Comparison of ENCODE assay signal across 8 cellular contexts in genomic region chr18:24427484-24427883, GRCh38. TPM values are rescaled to one million over a fixed set of nuclear protein-coding genes. Genes with fewer than 3 reads are reported as not detected.
DNase-seq lines count a peak whose midpoint lies in the region; ATAC-seq and TF ChIP-seq lines count a peak whose summit lies in the region.

No MANE protein-coding gene starts in this region.

- peak overlapping the region; percentile 93 for H3K27ac Mint-ChIP-seq in activated naive CD8-positive, alpha-beta T cell treated with anti-CD3 and anti-CD28 coated beads, Interleukin-2, amount 10 ng/mL, durations not matched to agents 7 days and 5 days

- intact Hi-C loops in left lung (cut with DNase I), result no loop called here

- H3K4me3 ChIP-seq in left lung (peak overlapping the region; percentile 90), urinary bladder (ENCODE audit: low read depth, low read length) (peak overlapping the region; percentile 6)

- TF ChIP-seq CTCF in left lung (IDR thresholded peaks at IDR 0.05), result no peak

- DNase-seq in AG20443 (ENCODE audit: low spot score), result peak; percentile 14
- DNase-seq in HK-2 (ENCODE audit: unreplicated experiment), result peak; percentile 1
- DNase-seq in activated naive CD8-positive, alpha-beta T cell treated with anti-CD3 and anti-CD28 coated beads, Interleukin-2, amount 10 ng/mL, durations not matched to agents 7 days and 5 days, result no peak
- DNase-seq in left lung, result no peak
- no peak for DNase-seq in NCI-H446 (lab: John Stamatoyannopoulos, UW)
- no peak for DNase-seq in occipital lobe (lab: John Stamatoyannopoulos, UW)
- no peak for DNase-seq in NCI-H345 (lab: John Stamatoyannopoulos, UW)

- H3K4me1 Mint-ChIP-seq in activated naive CD8-positive, alpha-beta T cell treated with anti-CD3 and anti-CD28 coated beads, Interleukin-2, amount 10 ng/mL, durations not matched to agents 7 days and 5 days, result peaks cover 17% of the 10 kb centered on the region

- H3K9me3 Mint-ChIP-seq in activated naive CD8-positive, alpha-beta T cell treated with anti-CD3 and anti-CD28 coated beads, Interleukin-2, amount 10 ng/mL, durations not matched to agents 7 days and 5 days, result peaks cover 5% of the 10 kb centered on the region

- H3K27me3 Mint-ChIP-seq in activated naive CD8-positive, alpha-beta T cell treated with anti-CD3 and anti-CD28 coated beads, Interleukin-2, amount 10 ng/mL, durations not matched to agents 7 days and 5 days, result peaks cover 6% of the 10 kb centered on the region

- WGBS in urinary bladder, result 49% methylated on average over 3 of the region's 3 CpGs

- peaks cover 0 to 19% of the 10 kb centered on the region in 2 donors for H3K36me3 ChIP-seq in left lung
- peaks cover 3% of the 10 kb centered on the region for H3K36me3 ChIP-seq in urinary bladder (ENCODE audit: insufficient read depth)

- no peak for ATAC-seq in activated naive CD8-positive, alpha-beta T cell treated with anti-CD3 and anti-CD28 coated beads, Interleukin-2, amount 10 ng/mL, durations not matched to agents 7 days and 5 days (ENCODE audit: low read depth)
- ATAC-seq in left lung, result peak; percentile 4

- H3K4me1 ChIP-seq in left lung (peaks cover 6 to 13% of the 10 kb centered on the region in 2 donors), urinary bladder (ENCODE audit: insufficient read depth) (no peaks in the 10 kb centered on the region)

- POLR2A ChIA-PET in activated naive CD8-positive, alpha-beta T cell treated with anti-CD3 and anti-CD28 coated beads, Interleukin-2, amount 10 ng/mL, durations not matched to agents 7 days and 5 days (lab: Charles Lee), result interaction anchor here (1.6 kb wide), 1 partner anchor 30 kb away, joined by 5 read pairs; the partner anchor contains the start of gene OSBPL1A

- peaks cover 14% of the 10 kb centered on the region for H3K36me3 Mint-ChIP-seq in activated naive CD8-positive, alpha-beta T cell treated with anti-CD3 and anti-CD28 coated beads, Interleukin-2, amount 10 ng/mL, durations not matched to agents 7 days and 5 days

- H3K27ac ChIP-seq in left lung (no peak overlapping the region), urinary bladder (ENCODE audit: low read depth) (no peak overlapping the region)

- H3K4me3 Mint-ChIP-seq in activated naive CD8-positive, alpha-beta T cell treated with anti-CD3 and anti-CD28 coated beads, Interleukin-2, amount 10 ng/mL, durations not matched to agents 7 days and 5 days, result peak overlapping the region; percentile 90

- H3K9me3 ChIP-seq in left lung, result no peaks in the 10 kb centered on the region

- peaks cover 3 to 9% of the 10 kb centered on the region in 2 donors for H3K27me3 ChIP-seq in left lung

RNA-seq across cellular contexts. Expression of gene IMPACT, which starts 1.0 kb away (rescaled TPM):
- total RNA-seq in activated naive CD8-positive, alpha-beta T cell treated with anti-CD3 and anti-CD28 coated beads, Interleukin-2, amount 10 ng/mL, durations not matched to agents 7 days and 5 days, result 10 to 100 TPM; 14.1 to 14.7 TPM
- total RNA-seq in left lung, result 10 to 100 TPM; 32.5 to 36.4 TPM
- 42.6 TPM for total RNA-seq in urinary bladder
- polyA plus RNA-seq in urinary bladder, result 14.6 TPM
- total RNA-seq in occipital lobe, result 28.7 TPM

RNA-seq across cellular contexts. Expression of gene OSBPL1A, which starts 29.9 kb away (rescaled TPM):
- total RNA-seq in activated naive CD8-positive, alpha-beta T cell treated with anti-CD3 and anti-CD28 coated beads, Interleukin-2, amount 10 ng/mL, durations not matched to agents 7 days and 5 days, result 1 to 10 TPM; 1.0 to 1.2 TPM
- total RNA-seq in left lung, result 10 to 100 TPM; 29.6 to 33.6 TPM
- 53.3 TPM for total RNA-seq in urinary bladder
- 46.6 TPM for polyA plus RNA-seq in urinary bladder
- total RNA-seq in occipital lobe, result 63.9 TPM

RNA-seq across cellular contexts. Expression of gene HRH4, which starts 33.0 kb away (rescaled TPM):
- under 1 TPM; 0.22 to 0.23 TPM for total RNA-seq in activated naive CD8-positive, alpha-beta T cell treated with anti-CD3 and anti-CD28 coated beads, Interleukin-2, amount 10 ng/mL, durations not matched to agents 7 days and 5 days
- total RNA-seq in left lung, result 1 to 10 TPM in 1 of 2 donors, under 1 TPM in 1; 0.17 to 7.5 TPM
- 0.26 TPM for total RNA-seq in urinary bladder
- polyA plus RNA-seq in urinary bladder, result 0.05 TPM
- not detected for total RNA-seq in occipital lobe

Comparison
In these comparisons a context has a peak if more than half of its experiments do, and no peak if none do; other contexts are left out.
1. DNase-seq: peak in AG20443 (single experiment) and HK-2 (single experiment); none in activated naive CD8-positive, alpha-beta T cell treated with anti-CD3 and anti-CD28 coated beads, Interleukin-2, amount 10 ng/mL, durations not matched to agents 7 days and 5 days (single experiment), left lung (0 of 2), NCI-H446 (0 of 2), occipital lobe (single experiment) and NCI-H345 (single experiment).
2. RNA of gene OSBPL1A, which starts 29.9 kb away (total RNA-seq): 63.9 TPM in occipital lobe (single experiment), 53.3 TPM in urinary bladder (single experiment) and 29.6 to 33.6 TPM in left lung; 1.0 to 1.2 TPM in activated naive CD8-positive, alpha-beta T cell treated with anti-CD3 and anti-CD28 coated beads, Interleukin-2, amount 10 ng/mL, durations not matched to agents 7 days and 5 days; every median in the first group is over 10 times any median in the second.